13 cellular contexts compared by ENCODE assay signal in genomic region chr1:108699375-108700332, GRCh38. TPM values are rescaled to one million over a fixed set of nuclear protein-coding genes. Genes with fewer than 3 reads are reported as not detected.
A peak's percentile ranks its signal among the peaks of the same experiment; 100 is the strongest.
DNase-seq lines count a peak whose midpoint lies in the region; ATAC-seq and TF ChIP-seq lines count a peak whose summit lies in the region.
"Had no signal": no experiment of that assay in that cellular context is flagged by ENCODE, and none has a peak within 500 bp of the region (broad histone marks: within the 10 kb centered on the region; RNA-seq: fewer than 3 reads in every experiment).

No MANE protein-coding gene starts in this region.

- no peaks in the 10 kb centered on the region for H3K27me3 ChIP-seq in PC-9 (ENCODE audit: insufficient read depth, low read depth)

- CTCF ChIA-PET in PC-9 (lab: Charles Lee) = no interaction called here

- no peak overlapping the region for H3K4me3 ChIP-seq in PC-9

- H3K9me3 Mint-ChIP-seq in activated T-cell treated with anti-CD3 and anti-CD28 coated beads, Interleukin-2, amount 50 U/mL, for 4 hours = no peaks in the 10 kb centered on the region
- H3K9me3 Mint-ChIP-seq in effector memory CD8-positive, alpha-beta T cell = no peaks in the 10 kb centered on the region
- H3K9me3 Mint-ChIP-seq in stimulated activated naive CD8-positive, alpha-beta T cell treated with anti-CD3 and anti-CD28 coated beads, Interleukin-15, amount 100 ng/mL, for 72 hours = no peaks in the 10 kb centered on the region

- H3K36me3 Mint-ChIP-seq in activated T-cell treated with anti-CD3 and anti-CD28 coated beads, Interleukin-2, amount 50 U/mL, for 4 hours (ENCODE audit: insufficient read depth) = peaks cover 50% of the 10 kb centered on the region
- H3K36me3 Mint-ChIP-seq in effector memory CD8-positive, alpha-beta T cell (ENCODE audit: insufficient read depth) = peaks cover 80% of the 10 kb centered on the region

- H3K36me3 ChIP-seq in PC-9 (ENCODE audit: low read depth) = peaks cover 67% of the 10 kb centered on the region

- no peak overlapping the region for H3K4me2 ChIP-seq in PC-9

- no peak for DNase-seq in activated T-cell treated with anti-CD3 and anti-CD28 coated beads, Interleukin-2, amount 50 U/mL, for 4 hours
- DNase-seq in activated T-cell treated with anti-CD3 and anti-CD28 coated beads, Interleukin-2, amount 50 U/mL, for 48 hours = no peak
- no peak for DNase-seq in PC-9
- no peak for DNase-seq in effector memory CD8-positive, alpha-beta T cell
- no peak for DNase-seq in stimulated activated naive CD8-positive, alpha-beta T cell treated with anti-CD3 and anti-CD28 coated beads, Interleukin-15, amount 100 ng/mL, for 72 hours
- DNase-seq: aorta, DMS79, HCEC 1CT, NCI-H187 had no signal

- H3K9me3 ChIP-seq in PC-9 (ENCODE audit: insufficient read depth, low read depth) = no peaks in the 10 kb centered on the region

- no peak overlapping the region for H3K27ac ChIP-seq in PC-9

- peak overlapping the region; percentile 81 for H3K4me3 Mint-ChIP-seq in activated T-cell treated with anti-CD3 and anti-CD28 coated beads, Interleukin-2, amount 50 U/mL, for 4 hours
- peak overlapping the region; percentile 31 to 60 for H3K4me3 Mint-ChIP-seq in effector memory CD8-positive, alpha-beta T cell
- peak overlapping the region; percentile 49 to 60 for H3K4me3 Mint-ChIP-seq in stimulated activated naive CD8-positive, alpha-beta T cell treated with anti-CD3 and anti-CD28 coated beads, Interleukin-15, amount 100 ng/mL, for 72 hours

- H3K4me1 ChIP-seq in PC-9 (replicated peaks; ENCODE audit: insufficient read depth) = peaks cover 21% of the 10 kb centered on the region

- H2AFZ ChIP-seq in PC-9 = no peak overlapping the region

- no peak for ATAC-seq in activated T-cell treated with anti-CD3 and anti-CD28 coated beads, Interleukin-2, amount 50 U/mL, for 4 hours
- ATAC-seq in effector memory CD8-positive, alpha-beta T cell (replicated peaks) = no peak
- ATAC-seq in stimulated activated naive CD8-positive, alpha-beta T cell treated with anti-CD3 and anti-CD28 coated beads, Interleukin-15, amount 100 ng/mL, for 72 hours = no peak
- ATAC-seq in HG02571 (IDR thresholded peaks at IDR 0.05; ENCODE audit: unreplicated experiment) (no peak), GM18858 (IDR thresholded peaks at IDR 0.05; ENCODE audit: unreplicated experiment) (no peak), GM21576 (IDR thresholded peaks at IDR 0.05; ENCODE audit: unreplicated experiment) (no peak)

- H3K27ac Mint-ChIP-seq in effector memory CD8-positive, alpha-beta T cell = peak overlapping the region; percentile 64 to 87
- peak overlapping the region; percentile 2 to 75 for H3K27ac Mint-ChIP-seq in stimulated activated naive CD8-positive, alpha-beta T cell treated with anti-CD3 and anti-CD28 coated beads, Interleukin-15, amount 100 ng/mL, for 72 hours

- no peaks in the 10 kb centered on the region for H3K27me3 Mint-ChIP-seq in activated T-cell treated with anti-CD3 and anti-CD28 coated beads, Interleukin-2, amount 50 U/mL, for 4 hours (ENCODE audit: low read depth)
- H3K27me3 Mint-ChIP-seq in effector memory CD8-positive, alpha-beta T cell = no peaks in the 10 kb centered on the region
- H3K27me3 Mint-ChIP-seq in stimulated activated naive CD8-positive, alpha-beta T cell treated with anti-CD3 and anti-CD28 coated beads, Interleukin-15, amount 100 ng/mL, for 72 hours = no peaks in the 10 kb centered on the region

- peaks cover 50% of the 10 kb centered on the region for H4K20me1 ChIP-seq in PC-9 (ENCODE audit: insufficient read depth)

- TF ChIP-seq CTCF in PC-9 (conservative IDR thresholded peaks at IDR 0.05) = no peak

- H3K4me1 Mint-ChIP-seq in activated T-cell treated with anti-CD3 and anti-CD28 coated beads, Interleukin-2, amount 50 U/mL, for 4 hours (ENCODE audit: low read depth) = peaks cover 71% of the 10 kb centered on the region
- H3K4me1 Mint-ChIP-seq in effector memory CD8-positive, alpha-beta T cell (ENCODE audit: low read depth in 2 of 2) = peaks cover 15 to 61% of the 10 kb centered on the region in 2 donors
- H3K4me1 Mint-ChIP-seq in stimulated activated naive CD8-positive, alpha-beta T cell treated with anti-CD3 and anti-CD28 coated beads, Interleukin-15, amount 100 ng/mL, for 72 hours = peaks cover 29% of the 10 kb centered on the region

- intact Hi-C loops in PC-9 (cut with micrococcal nuclease; ENCODE audit: unreplicated experiment) = loop anchor here (10.0 kb wide), 1 partner anchor 195 kb away; no protein-coding TSS in a partner anchor

- no peaks in the 10 kb centered on the region for H3K9me2 ChIP-seq in PC-9 (ENCODE audit: insufficient read depth)

- POLR2A ChIA-PET in PC-9 (lab: Charles Lee; ENCODE audit: unreplicated experiment) = no interaction called here

- peaks cover 83% of the 10 kb centered on the region for H3F3A ChIP-seq in PC-9 (ENCODE audit: insufficient read depth, low read depth)

- peaks cover 34% of the 10 kb centered on the region for H3K79me2 ChIP-seq in PC-9 (ENCODE audit: low read depth)

- BruUV-seq in PC-9 (replicated peaks; lab: Mats Ljungman, UMichigan) = TSS peak; percentile 16

RNA-seq across cellular contexts. Expression of gene PRPF38B, which starts 7.5 kb away (rescaled TPM):
- total RNA-seq in activated T-cell treated with anti-CD3 and anti-CD28 coated beads, Interleukin-2, amount 50 U/mL, for 4 hours = 10 to 100 TPM; 68.9 to 76.7 (median 76.6) TPM
- total RNA-seq in PC-9 (2021) = 38.0 and 48.9 TPM in 2 replicates

RNA-seq across cellular contexts. Expression of gene FNDC7, which starts 13.1 kb away (rescaled TPM):
- not detected for total RNA-seq in activated T-cell treated with anti-CD3 and anti-CD28 coated beads, Interleukin-2, amount 50 U/mL, for 4 hours
- total RNA-seq in PC-9 (2021) = 0.20 TPM in 1 of 2 replicates, not detected in the other
- total RNA-seq: aorta, urinary bladder had no signal

RNA-seq across cellular contexts. Expression of gene HENMT1, which starts 38.8 kb away (rescaled TPM):
- total RNA-seq in activated T-cell treated with anti-CD3 and anti-CD28 coated beads, Interleukin-2, amount 50 U/mL, for 4 hours = 10 to 100 TPM; 11.9 to 12.2 (median 12.0) TPM
- 17.9 and 21.5 TPM in 2 replicates for total RNA-seq in PC-9 (2021)

RNA-seq across cellular contexts. Expression of gene STXBP3, which starts 46.8 kb away (rescaled TPM):
- total RNA-seq in activated T-cell treated with anti-CD3 and anti-CD28 coated beads, Interleukin-2, amount 50 U/mL, for 4 hours = 10 to 100 TPM; 26.4 to 30.0 (median 27.8) TPM
- 31.8 and 37.0 TPM in 2 replicates for total RNA-seq in PC-9 (2021)
